Comparison of ENCODE assay signal across 20 cellular contexts in genomic region chr7:157434701-157435100, GRCh38.
"Had no signal": no experiment of that assay in that cellular context is flagged by ENCODE, and none has a peak within 500 bp of the region (broad histone marks: within the 10 kb centered on the region; RNA-seq: fewer than 3 reads in every experiment).

No MANE protein-coding gene starts in this region.

- H3K4me3 Mint-ChIP-seq: activated CD8-positive, alpha-beta T cell treated with anti-CD3 and anti-CD28 coated beads for 36 hours; activated naive CD4-positive, alpha-beta T cell treated with anti-CD3 and anti-CD28 coated beads for 36 hours; activated naive CD8-positive, alpha-beta T cell treated with anti-CD3 and anti-CD28 coated beads, Interleukin-2, amount 50 U/mL, for 24 hours; dendritic cell treated with granulocyte-macrophage colony-stimulating factor and Interleukin-4, amounts not matched to agents 40 ng/mL and 50 ng/mL, for 4 days; natural killer cell treated with Interleukin-12 subunit alpha and Interleukin-12 subunit beta and Interleukin-15 and Interleukin-18, amount 100 ng/mL, for 72 hours had no signal

- H3K27me3 Mint-ChIP-seq: activated CD8-positive, alpha-beta T cell treated with anti-CD3 and anti-CD28 coated beads for 36 hours; activated naive CD8-positive, alpha-beta T cell treated with anti-CD3 and anti-CD28 coated beads, Interleukin-2, amount 50 U/mL, for 24 hours had no signal

- H3K4me3 ChIP-seq: right atrium auricular region, smooth muscle cell, transverse colon had no signal

- H3K36me3 Mint-ChIP-seq: natural killer cell treated with Interleukin-12 subunit alpha and Interleukin-12 subunit beta and Interleukin-15 and Interleukin-18, amount 100 ng/mL, for 72 hours had no signal

- ATAC-seq: activated CD8-positive, alpha-beta T cell treated with anti-CD3 and anti-CD28 coated beads for 36 hours; activated naive CD8-positive, alpha-beta T cell treated with anti-CD3 and anti-CD28 coated beads, Interleukin-2, amount 50 U/mL, for 24 hours; foreskin keratinocyte; left ventricle myocardium superior; natural killer cell treated with Interleukin-12 subunit alpha and Interleukin-12 subunit beta and Interleukin-15 and Interleukin-18, amount 100 ng/mL, for 72 hours had no signal

- DNase-seq: activated CD4-positive, alpha-beta T cell treated with anti-CD3 and anti-CD28 coated beads for 48 hours; activated CD8-positive, alpha-beta T cell treated with anti-CD3 and anti-CD28 coated beads for 36 hours; activated naive CD4-positive, alpha-beta T cell treated with anti-CD3 and anti-CD28 coated beads for 36 hours; activated naive CD8-positive, alpha-beta T cell treated with anti-CD3 and anti-CD28 coated beads, Interleukin-2, amount 50 U/mL, for 24 hours; cerebellar nuclear complex; effector memory CD4-positive, alpha-beta T cell; foreskin keratinocyte; kidney glomerular epithelial cell; left ventricle myocardium superior; mesendoderm; nucleus accumbens; stimulated activated CD4-positive, alpha-beta T cell treated with anti-CD3 and anti-CD28 coated beads, Interleukin-4, amount 100 ng/mL, for 4 hours; stimulated activated CD8-positive, alpha-beta memory T cell treated with anti-CD3 and anti-CD28 coated beads, Interleukin-4, amount 100 ng/mL, for 48 hours; stimulated activated naive CD4-positive, alpha-beta T cell treated with Interleukin-2 at 50 U/mL for 16 hours; transverse colon had no signal

- H3K4me1 ChIP-seq: foreskin keratinocyte had no signal

- H3K27me3 ChIP-seq: foreskin keratinocyte, right atrium auricular region, transverse colon had no signal

- H3K27ac Mint-ChIP-seq: activated CD8-positive, alpha-beta T cell treated with anti-CD3 and anti-CD28 coated beads for 36 hours; activated naive CD4-positive, alpha-beta T cell treated with anti-CD3 and anti-CD28 coated beads for 36 hours; activated naive CD8-positive, alpha-beta T cell treated with anti-CD3 and anti-CD28 coated beads, Interleukin-2, amount 50 U/mL, for 24 hours; dendritic cell treated with granulocyte-macrophage colony-stimulating factor and Interleukin-4, amounts not matched to agents 40 ng/mL and 50 ng/mL, for 4 days; natural killer cell treated with Interleukin-12 subunit alpha and Interleukin-12 subunit beta and Interleukin-15 and Interleukin-18, amount 100 ng/mL, for 72 hours; progenitor cell of endocrine pancreas had no signal

- H3K9me3 ChIP-seq: right atrium auricular region, transverse colon had no signal

- H3K9me3 Mint-ChIP-seq: activated CD8-positive, alpha-beta T cell treated with anti-CD3 and anti-CD28 coated beads for 36 hours; activated naive CD4-positive, alpha-beta T cell treated with anti-CD3 and anti-CD28 coated beads for 36 hours; activated naive CD8-positive, alpha-beta T cell treated with anti-CD3 and anti-CD28 coated beads, Interleukin-2, amount 50 U/mL, for 24 hours; dendritic cell treated with granulocyte-macrophage colony-stimulating factor and Interleukin-4, amounts not matched to agents 40 ng/mL and 50 ng/mL, for 4 days; natural killer cell treated with Interleukin-12 subunit alpha and Interleukin-12 subunit beta and Interleukin-15 and Interleukin-18, amount 100 ng/mL, for 72 hours had no signal

- H3K27ac ChIP-seq: foreskin keratinocyte, right atrium auricular region, transverse colon had no signal

- H3K36me3 ChIP-seq: right atrium auricular region, transverse colon had no signal

- H3K4me2 ChIP-seq: smooth muscle cell had no signal
